ENCODE assay signal across 11 cellular contexts in genomic region chr10:37703074-37703473, GRCh38.
DNase-seq lines count a peak whose midpoint lies in the region; ATAC-seq and TF ChIP-seq lines count a peak whose summit lies in the region.
"Had no signal": no experiment of that assay in that cellular context is flagged by ENCODE, and none has a peak within 500 bp of the region (broad histone marks: within the 10 kb centered on the region; RNA-seq: fewer than 3 reads in every experiment).

No MANE protein-coding gene starts in this region.

- peak; percentile 17 for DNase-seq in activated CD8-positive, alpha-beta memory T cell treated with anti-CD3 and anti-CD28 coated beads for 24 hours
- no peak for DNase-seq in activated CD8-positive, alpha-beta memory T cell treated with anti-CD3 and anti-CD28 coated beads, Interleukin-2, amount 10 ng/mL, durations not matched to agents 7 days and 5 days
- DNase-seq in endothelial cell (ENCODE audit: low spot score) (no peak), posterior vena cava (ENCODE audit: low spot score) (peak; percentile 23), A172 (ENCODE audit: low spot score) (no peak), occipital lobe (lab: John Stamatoyannopoulos, UW) (no peak)
- DNase-seq: 8988T, ACHN, DMS79 had no signal

- intact Hi-C loops in posterior vena cava (cut with DNase I), result no loop called here

- H3K27me3 Mint-ChIP-seq in activated CD8-positive, alpha-beta memory T cell treated with anti-CD3 and anti-CD28 coated beads, Interleukin-2, amount 10 ng/mL, durations not matched to agents 7 days and 5 days, result no peaks in the 10 kb centered on the region
- peaks cover 9% of the 10 kb centered on the region for H3K27me3 Mint-ChIP-seq in endothelial cell (ENCODE audit: unreplicated experiment)
- H3K27me3 Mint-ChIP-seq: CD4-positive, alpha-beta memory T cell had no signal

- CTCF ChIA-PET in activated CD8-positive, alpha-beta memory T cell treated with anti-CD3 and anti-CD28 coated beads, Interleukin-2, amount 10 ng/mL, durations not matched to agents 7 days and 5 days (lab: Charles Lee), result no interaction called here

- no peak for ATAC-seq in activated CD8-positive, alpha-beta memory T cell treated with anti-CD3 and anti-CD28 coated beads, Interleukin-2, amount 10 ng/mL, durations not matched to agents 7 days and 5 days
- ATAC-seq in GM21526 (IDR thresholded peaks at IDR 0.05; ENCODE audit: low FRiP score, unreplicated experiment), result no peak

- no peak overlapping the region for H3K4me3 Mint-ChIP-seq in activated CD8-positive, alpha-beta memory T cell treated with anti-CD3 and anti-CD28 coated beads, Interleukin-2, amount 10 ng/mL, durations not matched to agents 7 days and 5 days
- peak overlapping the region; percentile 37 for H3K4me3 Mint-ChIP-seq in endothelial cell (ENCODE audit: unreplicated experiment)
- H3K4me3 Mint-ChIP-seq: CD4-positive, alpha-beta memory T cell had no signal

- H3K27ac Mint-ChIP-seq in activated CD8-positive, alpha-beta memory T cell treated with anti-CD3 and anti-CD28 coated beads, Interleukin-2, amount 10 ng/mL, durations not matched to agents 7 days and 5 days, result no peak overlapping the region
- no peak overlapping the region for H3K27ac Mint-ChIP-seq in endothelial cell (ENCODE audit: unreplicated experiment)
- H3K27ac Mint-ChIP-seq: CD4-positive, alpha-beta memory T cell had no signal

- no peaks in the 10 kb centered on the region for H3K9me3 Mint-ChIP-seq in activated CD8-positive, alpha-beta memory T cell treated with anti-CD3 and anti-CD28 coated beads, Interleukin-2, amount 10 ng/mL, durations not matched to agents 7 days and 5 days (ENCODE audit: low read depth)
- H3K9me3 Mint-ChIP-seq in endothelial cell (ENCODE audit: unreplicated experiment), result peaks cover 35% of the 10 kb centered on the region

- H3K36me3 Mint-ChIP-seq in activated CD8-positive, alpha-beta memory T cell treated with anti-CD3 and anti-CD28 coated beads, Interleukin-2, amount 10 ng/mL, durations not matched to agents 7 days and 5 days, result no peaks in the 10 kb centered on the region
- peaks cover 3% of the 10 kb centered on the region for H3K36me3 Mint-ChIP-seq in endothelial cell (ENCODE audit: low read depth, unreplicated experiment)

- no peak for TF ChIP-seq CTCF in endothelial cell (IDR thresholded peaks at IDR 0.05; ENCODE audit: unreplicated experiment)

- no peaks in the 10 kb centered on the region for H3K4me1 Mint-ChIP-seq in activated CD8-positive, alpha-beta memory T cell treated with anti-CD3 and anti-CD28 coated beads, Interleukin-2, amount 10 ng/mL, durations not matched to agents 7 days and 5 days
- H3K4me1 Mint-ChIP-seq in endothelial cell (ENCODE audit: unreplicated experiment), result no peaks in the 10 kb centered on the region
- H3K4me1 Mint-ChIP-seq: CD4-positive, alpha-beta memory T cell had no signal

Comparison
In these comparisons a context has a peak if more than half of its experiments do, and no peak if none do; other contexts are left out.
1. DNase-seq: peak in activated CD8-positive, alpha-beta memory T cell treated with anti-CD3 and anti-CD28 coated beads for 24 hours (single experiment) and posterior vena cava (single experiment); none in activated CD8-positive, alpha-beta memory T cell treated with anti-CD3 and anti-CD28 coated beads, Interleukin-2, amount 10 ng/mL, durations not matched to agents 7 days and 5 days (single experiment), endothelial cell (single experiment), A172 (single experiment) and occipital lobe (single experiment).